9 cellular contexts compared by ENCODE assay signal in the genomic region with DNA sequence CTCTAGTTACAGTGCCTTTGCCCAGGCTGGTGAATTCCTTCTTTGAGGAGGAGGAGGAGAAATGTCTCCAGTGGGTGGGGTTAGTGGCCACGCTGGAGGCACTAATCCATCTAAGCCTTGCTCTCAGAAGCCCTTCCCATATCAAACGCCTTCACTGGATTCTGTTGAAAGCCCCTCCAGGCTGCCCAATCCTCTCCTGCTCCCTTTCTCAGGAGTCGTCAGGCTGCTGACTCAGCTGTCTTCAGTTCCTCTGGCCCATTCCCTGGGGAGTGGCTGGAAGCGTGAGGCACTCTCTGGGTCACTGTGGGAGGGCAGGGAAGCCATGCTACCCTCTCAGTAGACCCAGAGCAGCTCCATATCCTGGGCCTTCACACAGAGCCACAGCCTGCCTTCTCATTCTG. TPM values are rescaled to one million over a fixed set of nuclear protein-coding genes. Genes with fewer than 3 reads are reported as not detected.
DNase-seq lines count a peak whose midpoint lies in the region; ATAC-seq and TF ChIP-seq lines count a peak whose summit lies in the region.
"Had no signal": no experiment of that assay in that cellular context is flagged by ENCODE, and none has a peak within 500 bp of the region (broad histone marks: within the 10 kb centered on the region; RNA-seq: fewer than 3 reads in every experiment).

No MANE protein-coding gene starts in this region.

- peak overlapping the region; percentile 64 to 96 for H3K27ac ChIP-seq in breast epithelium
- peak overlapping the region; percentile 97 to 99 for H3K27ac ChIP-seq in tibial artery

- TF ChIP-seq POLR2A in breast epithelium (IDR thresholded peaks at IDR 0.05) (no peak), lower leg skin (IDR thresholded peaks at IDR 0.05) (no peak)

- 21 to 35% methylated on average over 4 of the region's 4 CpGs for WGBS in lower leg skin, 2 donors

- H3K36me3 Mint-ChIP-seq in activated CD4-positive, alpha-beta T cell treated with anti-CD3 and anti-CD28 coated beads for 36 hours (ENCODE audit: low read depth) = peaks cover 34% of the 10 kb centered on the region

- H3K4me3 ChIP-seq in breast epithelium = peak overlapping the region; percentile 83 to 100 (median 90)
- peak overlapping the region; percentile 95 to 100 for H3K4me3 ChIP-seq in tibial artery
- H3K4me3 ChIP-seq in lower leg skin (ENCODE audit: low read depth, poor library complexity, severe bottlenecking) = no peak overlapping the region

- peaks cover 7 to 13% of the 10 kb centered on the region in 2 donors for H3K4me1 ChIP-seq in breast epithelium
- H3K4me1 ChIP-seq in tibial artery = peaks cover 0 to 37% (median 28%) of the 10 kb centered on the region in 4 donors

- CTCF ChIA-PET in activated CD4-positive, alpha-beta T cell treated with anti-CD3 and anti-CD28 coated beads for 36 hours (lab: Charles Lee) = no interaction called here

- H3K9me3 ChIP-seq in breast epithelium = no peaks in the 10 kb centered on the region
- H3K9me3 ChIP-seq in tibial artery = no peaks in the 10 kb centered on the region

- TF ChIP-seq CTCF in breast epithelium (IDR thresholded peaks at IDR 0.05) (no peak), tibial artery (IDR thresholded peaks at IDR 0.05) (no peak), lower leg skin (IDR thresholded peaks at IDR 0.05) (no peak)

- H3K4me1 Mint-ChIP-seq in activated CD4-positive, alpha-beta T cell treated with anti-CD3 and anti-CD28 coated beads for 36 hours = peaks cover 23% of the 10 kb centered on the region

- intact Hi-C loops in activated CD4-positive, alpha-beta T cell treated with anti-CD3 and anti-CD28 coated beads for 36 hours (cut with DNase I, micrococcal nuclease) = no loop called here
- intact Hi-C loops in breast epithelium (cut with DNase I; ENCODE audit: low total_unique reads) = no loop called here
- intact Hi-C loops in tibial artery (cut with DNase I; ENCODE audit: low total_unique reads) = no loop called here
- intact Hi-C loops in lower leg skin (cut with DNase I; ENCODE audit: low total_unique reads) = no loop called here

- H3K27ac Mint-ChIP-seq in activated CD4-positive, alpha-beta T cell treated with anti-CD3 and anti-CD28 coated beads for 36 hours = peak overlapping the region; percentile 13

- no peaks in the 10 kb centered on the region for H3K9me3 Mint-ChIP-seq in activated CD4-positive, alpha-beta T cell treated with anti-CD3 and anti-CD28 coated beads for 36 hours (ENCODE audit: low read depth)

- H3K27me3 ChIP-seq in breast epithelium = no peaks in the 10 kb centered on the region
- no peaks in the 10 kb centered on the region for H3K27me3 ChIP-seq in tibial artery

- peaks cover 17% of the 10 kb centered on the region for H3K36me3 ChIP-seq in breast epithelium
- H3K36me3 ChIP-seq in tibial artery = peaks cover 50 to 65% (median 56%) of the 10 kb centered on the region in 3 donors

- POLR2A ChIA-PET in activated CD4-positive, alpha-beta T cell treated with anti-CD3 and anti-CD28 coated beads for 36 hours (lab: Charles Lee) = interaction anchor here (0.5 kb wide), 1 partner anchor 17 kb away, joined by 3 read pairs; no protein-coding TSS in a partner anchor

- H3K27me3 Mint-ChIP-seq in activated CD4-positive, alpha-beta T cell treated with anti-CD3 and anti-CD28 coated beads for 36 hours = no peaks in the 10 kb centered on the region

- no peak for ATAC-seq in activated CD4-positive, alpha-beta T cell treated with anti-CD3 and anti-CD28 coated beads for 36 hours

- DNase-seq in activated CD4-positive, alpha-beta T cell treated with anti-CD3 and anti-CD28 coated beads for 36 hours = no peak
- no peak for DNase-seq in activated CD4-positive, alpha-beta T cell treated with anti-CD3 and anti-CD28 coated beads for 1 hour
- DNase-seq in breast epithelium (ENCODE audit: low spot score in 2 of 2) (no peak), kidney tubule cell (ENCODE audit: low spot score) (peak; percentile 32), tibial artery (no peak), lower leg skin (ENCODE audit: low spot score in 2 of 2) (no peak)
- no peak for DNase-seq in activated CD8-positive, alpha-beta memory T cell treated with anti-CD3 and anti-CD28 coated beads, Interleukin-2, amount 50 U/mL, for 48 hours
- no peak for DNase-seq in activated T-cell treated with anti-CD3 and anti-CD28 coated beads, Interleukin-2, amount 50 U/mL, for 48 hours
- DNase-seq: midbrain had no signal

- H3K4me3 Mint-ChIP-seq in activated CD4-positive, alpha-beta T cell treated with anti-CD3 and anti-CD28 coated beads for 36 hours = no peak overlapping the region

RNA-seq across cellular contexts. Expression of gene AP2M1, which starts 2.7 kb away (rescaled TPM):
- 100 to 1,000 TPM; 192 to 204 TPM for total RNA-seq in activated CD4-positive, alpha-beta T cell treated with anti-CD3 and anti-CD28 coated beads for 36 hours
- total RNA-seq in breast epithelium (100 to 1,000 TPM; 195 to 240 (median 204) TPM), lower leg skin (100 to 1,000 TPM; 109 to 168 (median 122) TPM)

RNA-seq across cellular contexts. Expression of gene ABCF3, which starts 8.7 kb away (rescaled TPM):
- 10 to 100 TPM; 58.2 to 66.2 TPM for total RNA-seq in activated CD4-positive, alpha-beta T cell treated with anti-CD3 and anti-CD28 coated beads for 36 hours
- total RNA-seq in breast epithelium (10 to 100 TPM; 59.4 to 77.4 (median 71.8) TPM), lower leg skin (10 to 100 TPM; 47.6 to 62.9 (median 53.6) TPM)

RNA-seq across cellular contexts. Expression of gene DVL3, which starts 22.2 kb away (rescaled TPM):
- 10 to 100 TPM; 24.9 to 29.6 TPM for total RNA-seq in activated CD4-positive, alpha-beta T cell treated with anti-CD3 and anti-CD28 coated beads for 36 hours
- total RNA-seq in breast epithelium = 10 to 100 TPM; 35.7 to 40.2 (median 36.1) TPM
- total RNA-seq in lower leg skin = 10 to 100 TPM; 37.9 to 81.9 (median 42.4) TPM

RNA-seq across cellular contexts. Expression of gene EIF2B5, which starts 42.2 kb away (rescaled TPM):
- total RNA-seq in activated CD4-positive, alpha-beta T cell treated with anti-CD3 and anti-CD28 coated beads for 36 hours = 10 to 100 TPM; 46.4 to 60.6 TPM
- total RNA-seq in breast epithelium = 10 to 100 TPM; 37.3 to 62.3 (median 50.1) TPM
- 10 to 100 TPM; 36.5 to 52.5 (median 40.1) TPM for total RNA-seq in lower leg skin

RNA-seq across cellular contexts. Expression of gene VWA5B2, which starts 52.1 kb away (rescaled TPM):
- total RNA-seq in activated CD4-positive, alpha-beta T cell treated with anti-CD3 and anti-CD28 coated beads for 36 hours = not detected
- under 1 TPM; 0.16 to 0.88 (median 0.33) TPM for total RNA-seq in breast epithelium
- total RNA-seq in lower leg skin = not detected
